ENCODE assay signal across 9 cellular contexts in genomic region chr3:69855436-69856162, GRCh38.
A peak's percentile ranks its signal among the peaks of the same experiment; 100 is the strongest.
DNase-seq lines count a peak whose midpoint lies in the region; ATAC-seq, FAIRE-seq and TF ChIP-seq lines count a peak whose summit lies in the region.
"Had no signal": no experiment of that assay in that cellular context is flagged by ENCODE, and none has a peak within 500 bp of the region (broad histone marks: within the 10 kb centered on the region; RNA-seq: fewer than 3 reads in every experiment).

No MANE protein-coding gene starts in this region.

- H3K4me3 ChIP-seq in K562 (no peak overlapping the region), kidney (ENCODE audit: low read length in 2 of 2) (no peak overlapping the region), upper lobe of right lung (no peak overlapping the region), ovary (no peak overlapping the region)

- POLR2A ChIA-PET in K562 (lab: Yijun Ruan, JAX), result no interaction called here

- peak; percentile 50 to 64; a peak in 3 of 4 replicates for TF ChIP-seq RAD21 in K562 (CRISPR knock-in tag; conservative IDR thresholded peaks at IDR 0.05 in 1 of 2, IDR thresholded peaks at IDR 0.05 in 1 of 2)

- 0 out of 2 replicates have a peak, but pooled peaks cover 4% of the 10 kb centered on the region for H4K20me1 ChIP-seq in K562 (replicated peaks; ENCODE audit: control insufficient read depth, insufficient read depth, low read length)

- CTCF ChIA-PET in K562 (lab: Yijun Ruan, JAX; ENCODE audit: low intra/inter-chr PET ratio), result interaction anchor here (0.6 to 1.6 kb wide), 2 partner anchors 161 to 165 kb away, joined by 3 to 6 read pairs; no protein-coding TSS in a partner anchor

- H3K27ac ChIP-seq in K562 (ENCODE audit: extremely low read depth, low read depth, low read length) (no peak overlapping the region), kidney (ENCODE audit: low read depth in 2 of 2, low read length in 2 of 2) (peak overlapping the region in 1 of 2 donors; percentile 7), upper lobe of right lung (no peak overlapping the region), ovary (no peak overlapping the region)

- no peak for TF ChIP-seq EP300 in K562 (IDR thresholded peaks at IDR 0.05; ENCODE audit: low read length)
- no peak for TF ChIP-seq EP300 in ovary (IDR thresholded peaks at IDR 0.05)

- no peaks in the 10 kb centered on the region for H3K9me1 ChIP-seq in K562 (ENCODE audit: control insufficient read depth, insufficient read depth, low read length)

- H3K27me3 ChIP-seq in K562 (ENCODE audit: control insufficient read depth in 2 of 2, insufficient read depth in 2 of 2, low read length in 2 of 2), result no peaks in the 10 kb centered on the region
- no peaks in the 10 kb centered on the region for H3K27me3 ChIP-seq in upper lobe of right lung
- H3K27me3 ChIP-seq in ovary, result peaks cover 4% of the 10 kb centered on the region

- peak in 2 of 3 experiments; percentile 14 to 52; a peak in 2 of 6 replicates for TF ChIP-seq CTCF in K562 (IDR thresholded peaks at IDR 0.05 in 2 of 3, conservative IDR thresholded peaks at IDR 0.05 in 1 of 3; ENCODE audit: insufficient read depth in 2 of 3, low read depth in 1 of 3, low read length in 3 of 3)
- TF ChIP-seq CTCF in kidney (IDR thresholded peaks at IDR 0.05; ENCODE audit: borderline replicate concordance, extremely low read depth, insufficient read depth), result peak; percentile 48
- peak; percentile 49 for TF ChIP-seq CTCF in upper lobe of right lung (IDR thresholded peaks at IDR 0.05)
- TF ChIP-seq CTCF in ovary (IDR thresholded peaks at IDR 0.05), result no peak

- FAIRE-seq in K562 (lab: Jason Lieb, UNC) (no peak), kidney (lab: Jason Lieb, UNC) (no peak)

- no peak overlapping the region for H3K4me2 ChIP-seq in K562 (ENCODE audit: insufficient read depth, low read length)

- no peaks in the 10 kb centered on the region for H3K36me3 ChIP-seq in K562 (ENCODE audit: control insufficient read depth, insufficient read depth, low read length)
- H3K36me3 ChIP-seq in kidney (ENCODE audit: control insufficient read depth in 1 of 2, insufficient read depth in 2 of 2, low read length in 2 of 2), result no peaks in the 10 kb centered on the region
- H3K36me3 ChIP-seq in upper lobe of right lung, result no peaks in the 10 kb centered on the region
- no peaks in the 10 kb centered on the region for H3K36me3 ChIP-seq in ovary

- peaks cover 6% of the 10 kb centered on the region; the same call in 1 of the 3 replicates for H3K79me2 ChIP-seq in K562 (ENCODE audit: control insufficient read depth, insufficient read depth, low read length)

- no TSS peak for BruUV-seq in K562 (replicated peaks; lab: Mats Ljungman, UMichigan)

- ATAC-seq in K562 (peak; percentile 75), upper lobe of right lung (peak; percentile 60), HG03139 (IDR thresholded peaks at IDR 0.05; ENCODE audit: unreplicated experiment) (no peak)
- ATAC-seq: T-helper 17 cell had no signal

- in situ Hi-C loops in K562 (cut with MboI), result no loop called here

- no peak overlapping the region for H3K9ac ChIP-seq in K562 (ENCODE audit: insufficient read depth in 1 of 2, low read depth in 2 of 2, low read length in 2 of 2)
- peak overlapping the region in 1 of 2 donors; percentile 21 for H3K9ac ChIP-seq in kidney (ENCODE audit: low read length in 2 of 2)

- no peaks in the 10 kb centered on the region for H3K9me3 ChIP-seq in K562 (replicated peaks; ENCODE audit: control insufficient read depth, insufficient read depth, low read depth, low read length)
- no peaks in the 10 kb centered on the region for H3K9me3 ChIP-seq in kidney (ENCODE audit: control insufficient read depth in 1 of 2, low read length in 2 of 2)
- H3K9me3 ChIP-seq in upper lobe of right lung, result no peaks in the 10 kb centered on the region
- H3K9me3 ChIP-seq in ovary, result no peaks in the 10 kb centered on the region

- peak; percentile 5 for DNase-seq in NOMO-1 treated with DMSO at 0.1 percent for 48 hours (lab: John Stamatoyannopoulos, UW; ENCODE audit: unreplicated experiment)
- no peak for DNase-seq in NOMO-1 (lab: John Stamatoyannopoulos, UW; ENCODE audit: unreplicated experiment in 2 of 2)
- DNase-seq in K562 (ENCODE audit: extremely low read depth in 1 of 4, low spot score in 3 of 4), result peak in 1 of 4 experiments; percentile 20
- no peak for DNase-seq in kidney
- DNase-seq in upper lobe of right lung, result no peak
- no peak for DNase-seq in ovary
- DNase-seq in SHP77 (lab: John Stamatoyannopoulos, UW), result no peak
- DNase-seq: T-helper 17 cell had no signal

- H3K4me1 ChIP-seq in K562 (replicated peaks in 1 of 2; ENCODE audit: control insufficient read depth in 2 of 2, insufficient read depth in 2 of 2, low read length in 2 of 2) (peaks cover 0 to 3% of the 10 kb centered on the region in 2 experiments; a peak in 3 of 5 replicates), kidney (ENCODE audit: control insufficient read depth in 1 of 2, insufficient read depth in 1 of 2, low read depth in 1 of 2, low read length in 2 of 2) (peaks cover 6 to 8% of the 10 kb centered on the region in 2 donors), upper lobe of right lung (peaks cover 9% of the 10 kb centered on the region), ovary (ENCODE audit: insufficient read depth) (peaks cover 6% of the 10 kb centered on the region)

- H2AFZ ChIP-seq in K562 (ENCODE audit: low read depth, low read length), result no peak overlapping the region

- 2% methylated on average over 5 of the region's 5 CpGs for WGBS in K562 (ENCODE audit: insufficient coverage, low coverage, missing lambda C conversion rate)
- WGBS in ovary, 3 donors, result 5 to 10% (median 5%) methylated on average over 5 of the region's 5 CpGs

- no peak for TF ChIP-seq POLR2A in K562 (conservative IDR thresholded peaks at IDR 0.05)
- TF ChIP-seq POLR2A in ovary (IDR thresholded peaks at IDR 0.05), result no peak

- intact Hi-C loops in K562 (cut with micrococcal nuclease), result loop anchor here (1.0 to 5.0 kb wide), 3 partner anchors 63 to 164 kb away; no protein-coding TSS in a partner anchor
- intact Hi-C loops in kidney (cut with DNase I), result loop anchor here (10.0 kb wide), 1 partner anchor 161 kb away; no protein-coding TSS in a partner anchor
- intact Hi-C loops in upper lobe of right lung (cut with DNase I), result no loop called here
- intact Hi-C loops in ovary (cut with DNase I), result no loop called here

TF ChIP-seq in K562, 482 proteins besides CTCF, POLR2A, EP300 and RAD21:
- TF ChIP-seq KDM1A (IDR thresholded peaks at IDR 0.05), result peak; percentile 58 to 60
- TF ChIP-seq HIVEP1 (CRISPR knock-in tag; IDR thresholded peaks at IDR 0.05), result no peak
- TF ChIP-seq ESRRA (IDR thresholded peaks at IDR 0.05; ENCODE audit: borderline replicate concordance, low read depth), result 0 out of 2 replicates have a peak, but pooled peaks have one; percentile 28
- TF ChIP-seq DEAF1 (CRISPR knock-in tag; IDR thresholded peaks at IDR 0.05), result peak; percentile 56; the same call in 1 of the 2 replicates
- 0 out of 2 replicates have a peak, but pooled peaks have one; percentile 28 for TF ChIP-seq SOX6 (IDR thresholded peaks at IDR 0.05)
- TF ChIP-seq FOXJ2 (tag; IDR thresholded peaks at IDR 0.05), result peak; percentile 92
- TF ChIP-seq ZNF436 (CRISPR knock-in tag; IDR thresholded peaks at IDR 0.05), result no peak
- no peak for TF ChIP-seq BRD4 (IDR thresholded peaks at IDR 0.05)
- TF ChIP-seq ZNF384 (IDR thresholded peaks at IDR 0.05; ENCODE audit: low read depth, low read length), result peak; percentile 68
- TF ChIP-seq KHSRP (IDR thresholded peaks at IDR 0.05), result no peak
- TF ChIP-seq ESRRB (CRISPR knock-in tag; IDR thresholded peaks at IDR 0.05; ENCODE audit: borderline replicate concordance), result no peak
- TF ChIP-seq RCOR1 (IDR thresholded peaks at IDR 0.05; ENCODE audit: borderline replicate concordance in 1 of 2, low read depth in 2 of 2, low read length in 2 of 2), result peak in 1 of 2 experiments; percentile 82; a peak in 2 of 4 replicates
- TF ChIP-seq NFIC (IDR thresholded peaks at IDR 0.05), result peak; percentile 50; the same call in 1 of the 2 replicates
TF ChIP-seq in K562: peak in this region for 8.

Comparison
In these comparisons a context has a peak if more than half of its experiments do, and no peak if none do; other contexts are left out.
1. CTCF ChIP-seq: peak in K562 (2 of 3), kidney (single experiment) and upper lobe of right lung (single experiment); none in ovary (0 of 3).
2. intact Hi-C loops: an anchor here in K562 (1.0 to 5.0 kb wide) and kidney (10.0 kb wide); none called in upper lobe of right lung and ovary.